Comparison of ENCODE assay signal across 11 cellular contexts in the genomic region with DNA sequence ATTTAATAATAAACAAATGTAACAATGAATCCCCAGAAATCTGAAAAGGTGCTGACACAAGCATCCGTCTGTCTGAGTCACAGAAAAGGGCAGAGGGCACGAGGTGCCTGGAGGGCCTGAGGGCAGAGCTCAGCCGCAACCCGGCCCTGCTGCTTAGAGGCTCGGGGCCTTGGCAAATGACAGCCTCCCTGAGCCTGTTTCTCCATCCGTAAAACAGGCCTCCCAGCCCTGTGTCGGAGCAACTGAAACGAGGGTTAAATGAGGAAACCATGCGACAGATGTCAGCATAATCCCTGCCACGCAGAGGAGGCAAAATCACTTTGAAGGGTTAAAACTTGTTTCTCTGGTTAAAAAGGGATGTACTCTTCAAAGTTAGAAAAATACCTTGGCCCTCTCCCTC. TPM values are rescaled to one million over a fixed set of nuclear protein-coding genes. Genes with fewer than 3 reads are reported as not detected.
DNase-seq lines count a peak whose midpoint lies in the region; TF ChIP-seq lines count a peak whose summit lies in the region.
"Had no signal": no experiment of that assay in that cellular context is flagged by ENCODE, and none has a peak within 500 bp of the region (broad histone marks: within the 10 kb centered on the region; RNA-seq: fewer than 3 reads in every experiment).

No MANE protein-coding gene starts in this region.

- in situ Hi-C loops in SK-MEL-5 (cut with HindIII; ENCODE audit: low pct_unique_long_range_greater_than_20kb, low sequenced_read_pairs) = no loop called here

- no peak overlapping the region for H3K4me3 ChIP-seq in fibroblast of villous mesenchyme (ENCODE audit: low read depth, low read length)
- H3K4me3 ChIP-seq: GM23338 had no signal

- DNase-seq in AG09319 (ENCODE audit: extremely low read depth, low read depth) = peak; percentile 56
- DNase-seq in HPDE6-E6E7 (ENCODE audit: extremely low spot score) = peak; percentile 84
- DNase-seq in SK-MEL-5 (ENCODE audit: low read depth, low spot score) = peak; percentile 86
- peak; percentile 58 for DNase-seq in fibroblast of villous mesenchyme (ENCODE audit: low read depth)
- no peak for DNase-seq in hypothalamus (lab: John Stamatoyannopoulos, UW)
- DNase-seq in activated CD4-positive, alpha-beta T cell treated with anti-CD3 and anti-CD28 coated beads, Interleukin-2, amount 50 U/mL, for 1 hour = no peak
- DNase-seq in activated naive CD4-positive, alpha-beta T cell (lab: John Stamatoyannopoulos, UW) = no peak
- DNase-seq in NCI-H510A (lab: John Stamatoyannopoulos, UW) = no peak
- DNase-seq: activated CD8-positive, alpha-beta memory T cell treated with anti-CD3 and anti-CD28 coated beads, Interleukin-2, amount 10 ng/mL, durations not matched to agents 7 days and 5 days; NCI-H226 had no signal

- TF ChIP-seq CTCF in AG09319 (IDR thresholded peaks at IDR 0.05; ENCODE audit: low read depth, low read length) (no peak), fibroblast of villous mesenchyme (IDR thresholded peaks at IDR 0.05; ENCODE audit: insufficient read depth, low read depth, low read length) (no peak)

RNA-seq across cellular contexts. Expression of a gene that starts 24.9 kb away (rescaled TPM):
- 45.4 and 48.7 TPM in 2 replicates for total RNA-seq in SK-MEL-5 (2014; rRNA removed; shearing (Covaris generic))
- 39.9 and 62.9 TPM in 2 replicates for polyA plus RNA-seq in SK-MEL-5 (2015; cell fraction: cytosol; rRNA removed)
- polyA plus RNA-seq in SK-MEL-5 (2015; cell fraction: nucleus; rRNA removed) = 57.5 and 67.0 TPM in 2 replicates
- 13.4 and 30.3 TPM in 2 replicates for total RNA-seq in fibroblast of villous mesenchyme

RNA-seq across cellular contexts. Expression of a gene that starts 24.9 kb away (rescaled TPM):
- 34.3 and 49.2 TPM in 2 replicates for total RNA-seq in SK-MEL-5 (2014; rRNA removed; shearing (Covaris generic))
- 50.5 and 53.1 TPM in 2 replicates for polyA plus RNA-seq in SK-MEL-5 (2015; cell fraction: cytosol; rRNA removed)
- 25.8 and 30.4 TPM in 2 replicates for polyA plus RNA-seq in SK-MEL-5 (2015; cell fraction: nucleus; rRNA removed)
- 18.4 and 19.0 TPM in 2 replicates for total RNA-seq in fibroblast of villous mesenchyme

RNA-seq across cellular contexts. Expression of a gene that starts 34.2 kb away (rescaled TPM):
- total RNA-seq in SK-MEL-5 (2014; rRNA removed; shearing (Covaris generic)) = 192 and 204 TPM in 2 replicates
- polyA plus RNA-seq in SK-MEL-5 (2015; cell fraction: cytosol; rRNA removed) = 234 and 246 TPM in 2 replicates
- 64.0 and 89.2 TPM in 2 replicates for polyA plus RNA-seq in SK-MEL-5 (2015; cell fraction: nucleus; rRNA removed)
- 43.6 and 67.6 TPM in 2 replicates for total RNA-seq in fibroblast of villous mesenchyme

RNA-seq across cellular contexts. Expression of a gene that starts 47.3 kb away (rescaled TPM):
- total RNA-seq in SK-MEL-5 (2014; rRNA removed; shearing (Covaris generic)) = 48.7 and 52.0 TPM in 2 replicates
- polyA plus RNA-seq in SK-MEL-5 (2015; cell fraction: cytosol; rRNA removed) = 110 and 142 TPM in 2 replicates
- polyA plus RNA-seq in SK-MEL-5 (2015; cell fraction: nucleus; rRNA removed) = 44.3 and 66.1 TPM in 2 replicates
- total RNA-seq in fibroblast of villous mesenchyme = 17.7 and 21.3 TPM in 2 replicates

Comparison
In these comparisons a context has a peak if more than half of its experiments do, and no peak if none do; other contexts are left out.
1. DNase-seq: peak in AG09319 (single experiment), HPDE6-E6E7 (single experiment), SK-MEL-5 (single experiment) and fibroblast of villous mesenchyme (single experiment); none in hypothalamus (0 of 51), activated CD4-positive, alpha-beta T cell treated with anti-CD3 and anti-CD28 coated beads, Interleukin-2, amount 50 U/mL, for 1 hour (single experiment), activated naive CD4-positive, alpha-beta T cell (0 of 4) and NCI-H510A (single experiment).